ENCODE assay signal across 25 cellular contexts in the genomic region with DNA sequence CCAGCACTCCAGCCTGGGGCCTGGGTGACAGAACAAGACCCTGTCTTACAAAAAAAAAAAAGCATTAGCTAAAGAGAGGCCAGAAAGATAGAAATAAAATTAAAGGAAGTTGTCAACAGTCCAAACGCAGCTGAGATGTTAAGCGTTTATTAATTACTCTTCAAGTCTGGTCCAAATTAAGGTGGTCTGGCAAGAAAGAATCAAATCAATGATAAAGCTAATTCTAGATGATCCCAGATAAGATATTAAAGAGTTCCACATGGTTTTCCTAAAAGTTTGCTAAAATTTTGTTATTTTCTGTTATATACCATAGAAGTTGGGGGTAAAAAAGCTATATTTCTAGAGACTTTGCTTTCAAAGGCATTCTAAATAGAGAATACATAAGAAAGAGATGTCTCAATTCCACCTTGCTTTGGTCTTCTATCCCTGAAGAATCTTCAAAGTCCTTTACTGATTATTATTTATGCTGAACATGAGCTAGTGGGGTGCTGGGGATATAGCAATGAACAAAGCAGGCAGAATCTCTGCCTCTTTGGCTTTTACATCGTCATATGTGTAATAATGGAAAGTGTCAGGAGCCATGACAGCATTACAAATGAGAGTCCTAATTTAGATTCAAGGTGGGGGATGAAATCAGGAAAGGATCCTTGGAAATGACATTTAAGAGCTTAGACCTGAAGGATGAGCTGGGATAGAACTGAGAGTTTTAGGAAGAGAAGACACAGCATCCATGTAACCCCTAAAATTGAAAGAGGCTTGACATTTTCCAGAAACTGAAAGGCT. TPM values are rescaled to one million over a fixed set of nuclear protein-coding genes. Genes with fewer than 3 reads are reported as not detected.
DNase-seq lines count a peak whose midpoint lies in the region; ATAC-seq, FAIRE-seq and TF ChIP-seq lines count a peak whose summit lies in the region.
"Had no signal": no experiment of that assay in that cellular context is flagged by ENCODE, and none has a peak within 500 bp of the region (broad histone marks: within the 10 kb centered on the region; RNA-seq: fewer than 3 reads in every experiment).

No MANE protein-coding gene starts in this region.

- H3F3A ChIP-seq in neural cell (ENCODE audit: insufficient read depth, low read length, poor library complexity, severe bottlenecking), result no peaks in the 10 kb centered on the region

- peak overlapping the region; percentile 11 for H3K9ac ChIP-seq in neural cell (ENCODE audit: low read length)
- H3K9ac ChIP-seq in colonic mucosa (ENCODE audit: low read depth in 2 of 2, low read length in 2 of 2), result no peak overlapping the region
- H3K9ac ChIP-seq: BLaER1 treated with 17β-estradiol and CSF1 and Interleukin-3, amounts not matched to agents 10 nM and 100 nM had no signal

- no peak for TF ChIP-seq CTCF in bronchial epithelial cell (IDR thresholded peaks at IDR 0.05; ENCODE audit: insufficient read depth, low read length, severe bottlenecking)
- no peak for TF ChIP-seq CTCF in neural cell (IDR thresholded peaks at IDR 0.05; ENCODE audit: poor library complexity, severe bottlenecking)
- TF ChIP-seq CTCF in colonic mucosa (IDR thresholded peaks at IDR 0.05), result no peak

- no peak overlapping the region for H2AFZ ChIP-seq in neural cell (ENCODE audit: low read depth, low read length)
- H2AFZ ChIP-seq: GM23338 had no signal

- TF ChIP-seq POLR2A in H54 (IDR thresholded peaks at IDR 0.05; ENCODE audit: low read depth, low read length), result no peak
- TF ChIP-seq POLR2A in GM18505 (IDR thresholded peaks at IDR 0.05; ENCODE audit: borderline replicate concordance, extremely low read depth, insufficient read depth, insufficient read length), result no peak

- no peaks in the 10 kb centered on the region for H3K79me2 ChIP-seq in neural cell (replicated peaks; ENCODE audit: insufficient read depth, low read length)

- ATAC-seq in left ventricle myocardium superior (peak; percentile 81), Right ventricle myocardium superior (ENCODE audit: poor library complexity) (no peak), GM18505 (IDR thresholded peaks at IDR 0.05; ENCODE audit: unreplicated experiment) (no peak)
- ATAC-seq: A549, GM23338 had no signal

- peak overlapping the region; percentile 35 for H3K4me2 ChIP-seq in neural cell (ENCODE audit: low read length)
- H3K4me2 ChIP-seq: A549; BLaER1 treated with 17β-estradiol and CSF1 and Interleukin-3, amounts not matched to agents 10 nM and 100 nM; GM23338 had no signal

- no peaks in the 10 kb centered on the region for H4K20me1 ChIP-seq in neural cell (ENCODE audit: insufficient read depth)
- H4K20me1 ChIP-seq: BLaER1 treated with 17β-estradiol and CSF1 and Interleukin-3, amounts not matched to agents 10 nM and 100 nM had no signal

- peak overlapping the region; percentile 73 for H3K27ac ChIP-seq in neural cell (ENCODE audit: low read length)
- no peak overlapping the region for H3K27ac ChIP-seq in colonic mucosa
- H3K27ac ChIP-seq: A549; BLaER1 treated with 17β-estradiol and CSF1 and Interleukin-3, amounts not matched to agents 10 nM and 100 nM had no signal

- DNase-seq in left ventricle myocardium superior (no peak), Right ventricle myocardium superior (no peak), H54 (ENCODE audit: insufficient read length, low spot score) (no peak), bronchial epithelial cell (ENCODE audit: low read depth) (no peak), colonic mucosa (no peak), SHP77 (lab: John Stamatoyannopoulos, UW) (no peak)
- DNase-seq: 8988T; ACHN; AML-193; BE2C; CD4-positive, alpha-beta T cell; CD8-positive, alpha-beta memory T cell; DMS 273 treated with DMSO at 0.1 percent for 48 hours; DMS79; EL; GDM1; HFFc6 had no signal

- no peaks in the 10 kb centered on the region for H3K9me3 ChIP-seq in neural cell (ENCODE audit: low read length)
- no peaks in the 10 kb centered on the region for H3K9me3 ChIP-seq in colonic mucosa
- H3K9me3 ChIP-seq: A549; BE2C; BLaER1 treated with 17β-estradiol and CSF1 and Interleukin-3, amounts not matched to agents 10 nM and 100 nM; HAP-1 had no signal

- H3K36me3 ChIP-seq in bronchial epithelial cell (ENCODE audit: control insufficient read depth, insufficient read depth, low read length) (peaks cover 4% of the 10 kb centered on the region), neural cell (ENCODE audit: insufficient read depth, low read length) (no peaks in the 10 kb centered on the region), colonic mucosa (no peaks in the 10 kb centered on the region)
- H3K36me3 ChIP-seq: BE2C had no signal

- FAIRE-seq in H54 (lab: Jason Lieb, UNC) (peak; percentile 23), bronchial epithelial cell (lab: Jason Lieb, UNC) (peak; percentile 43)
- FAIRE-seq: A549, D721Med, GM12891 had no signal

- H3K4me3 ChIP-seq in bronchial epithelial cell (ENCODE audit: low read depth, low read length) (no peak overlapping the region), neural cell (ENCODE audit: low read length) (peak overlapping the region; percentile 11), colonic mucosa (no peak overlapping the region)
- H3K4me3 ChIP-seq: A549; BLaER1 treated with 17β-estradiol and CSF1 and Interleukin-3, amounts not matched to agents 10 nM and 100 nM; GM23338; HAP-1 had no signal

- no peak for TF ChIP-seq RAD21 in neural cell (conservative IDR thresholded peaks at IDR 0.05)

- H3K4me1 ChIP-seq in colonic mucosa, result no peaks in the 10 kb centered on the region
- H3K4me1 ChIP-seq: A549; BLaER1 treated with 17β-estradiol and CSF1 and Interleukin-3, amounts not matched to agents 10 nM and 100 nM; HAP-1 had no signal

- no peaks in the 10 kb centered on the region for H3K27me3 ChIP-seq in bronchial epithelial cell (ENCODE audit: control insufficient read depth, insufficient read depth, low read length)
- no peaks in the 10 kb centered on the region for H3K27me3 ChIP-seq in neural cell (ENCODE audit: insufficient read depth, low read depth, low read length)
- no peaks in the 10 kb centered on the region for H3K27me3 ChIP-seq in colonic mucosa
- H3K27me3 ChIP-seq: BE2C; BLaER1 treated with 17β-estradiol and CSF1 and Interleukin-3, amounts not matched to agents 10 nM and 100 nM had no signal

- peak; percentile 36 for TF ChIP-seq EP300 in neural cell (conservative IDR thresholded peaks at IDR 0.05; ENCODE audit: poor library complexity, severe bottlenecking)

- intact Hi-C loops in left ventricle myocardium superior (cut with micrococcal nuclease) (no loop called here), Right ventricle myocardium superior (cut with DNase I) (no loop called here), colonic mucosa (cut with DNase I) (loop anchor here (5.0 kb wide), 2 partner anchors 122 to 137 kb away; no protein-coding TSS in a partner anchor)

- H3K9me2 ChIP-seq in neural cell (ENCODE audit: insufficient read depth, low read length), result no peaks in the 10 kb centered on the region

TF ChIP-seq in neural cell, 6 proteins besides CTCF, POLR2A, EP300 and RAD21:
- TF ChIP-seq MXI1 (conservative IDR thresholded peaks at IDR 0.05; ENCODE audit: poor library complexity, severe bottlenecking) (no peak), REST (IDR thresholded peaks at IDR 0.05; ENCODE audit: borderline replicate concordance) (peak; percentile 57)

RNA-seq across cellular contexts. Expression of gene FRA10AC1, which starts 23.4 kb away (rescaled TPM):
- total RNA-seq in left ventricle myocardium superior, result 15.5 TPM
- total RNA-seq in Right ventricle myocardium superior, result 11.9 TPM
- 4.7 and 7.2 TPM in 2 replicates for total RNA-seq in bronchial epithelial cell
- polyA plus RNA-seq in neural cell, result 15.7 and 22.8 TPM in 2 replicates
- polyA minus RNA-seq in neural cell, result 22.9 and 26.6 TPM in 2 replicates
- 10 to 100 TPM; 13.5 to 19.4 TPM for total RNA-seq in colonic mucosa
